In genomic region chr7:73463966-73464365, GRCh38 we compare ENCODE assay signal across 18 cellular contexts. TPM values are rescaled to one million over a fixed set of nuclear protein-coding genes. Genes with fewer than 3 reads are reported as not detected.
DNase-seq lines count a peak whose midpoint lies in the region; ATAC-seq, FAIRE-seq and TF ChIP-seq lines count a peak whose summit lies in the region.
"Had no signal": no experiment of that assay in that cellular context is flagged by ENCODE, and none has a peak within 500 bp of the region (broad histone marks: within the 10 kb centered on the region; RNA-seq: fewer than 3 reads in every experiment).

No MANE protein-coding gene starts in this region.

- no peak overlapping the region for H3K4me3 ChIP-seq in HCT116 (replicated peaks in 1 of 2; ENCODE audit: low read depth in 1 of 2, low read length in 2 of 2)
- H3K4me3 ChIP-seq in GM12878, result no peak overlapping the region
- H3K4me3 ChIP-seq in gastrocnemius medialis, result no peak overlapping the region

- RAD21 ChIA-PET in HCT116 (lab: Charles Lee; ENCODE audit: low non-redundant PET in 1 of 2, low total read pairs in 2 of 2, uncharacterized antibody in 2 of 2, unreplicated experiment in 2 of 2), result no interaction called here
- RAD21 ChIA-PET in GM12878 (lab: Charles Lee; ENCODE audit: unreplicated experiment), result no interaction called here

- WGBS in GM12878 (ENCODE audit: insufficient coverage, insufficient replicate concordance, low lambda C conversion rate, missing lambda C conversion rate), result 97% methylated on average over 7 of the region's 7 CpGs

- H3K36me3 ChIP-seq in HCT116 (ENCODE audit: control insufficient read depth in 1 of 2, insufficient read depth in 2 of 2, low read length in 2 of 2) (peaks cover 79 to 81% of the 10 kb centered on the region in 2 experiments), GM12878 (ENCODE audit: control insufficient read depth in 2 of 2, insufficient read depth in 2 of 2, low read length in 1 of 2) (peaks cover 10 to 58% of the 10 kb centered on the region in 2 experiments), gastrocnemius medialis (peaks cover 0 to 91% of the 10 kb centered on the region in 2 donors)

- TF ChIP-seq CTCF in HCT116 (IDR thresholded peaks at IDR 0.05 in 2 of 3, conservative IDR thresholded peaks at IDR 0.05 in 1 of 3; ENCODE audit: borderline replicate concordance in 1 of 3, insufficient read depth in 1 of 3, low read depth in 2 of 3, low read length in 2 of 3) (no peak), GM12878 (IDR thresholded peaks at IDR 0.05 in 2 of 3, conservative IDR thresholded peaks at IDR 0.05 in 1 of 3; ENCODE audit: control insufficient read depth in 2 of 3, extremely low read depth in 1 of 3, insufficient read depth in 1 of 3, low read depth in 3 of 3, low read length in 3 of 3) (no peak), gastrocnemius medialis (IDR thresholded peaks at IDR 0.05 in 4 of 5, conservative IDR thresholded peaks at IDR 0.05 in 1 of 5) (no peak)

- TF ChIP-seq RAD21 in HCT116 (IDR thresholded peaks at IDR 0.05; ENCODE audit: low read depth) (no peak), GM12878 (IDR thresholded peaks at IDR 0.05; ENCODE audit: insufficient read depth, low read depth, low read length) (no peak)

- SMC1A ChIA-PET in GM12878 (lab: Charles Lee; ENCODE audit: uncharacterized antibody, unreplicated experiment), result no interaction called here

- H3K27me3 ChIP-seq in HCT116 (ENCODE audit: insufficient read depth, low read length) (no peaks in the 10 kb centered on the region), GM12878 (replicated peaks in 1 of 2; ENCODE audit: control insufficient read depth in 2 of 2, insufficient read depth in 2 of 2, low read length in 1 of 2) (no peaks in the 10 kb centered on the region), gastrocnemius medialis (no peaks in the 10 kb centered on the region)
- H3K27me3 ChIP-seq: BE2C had no signal

- TF ChIP-seq EP300 in GM12878 (IDR thresholded peaks at IDR 0.05; ENCODE audit: borderline replicate concordance in 1 of 2, control insufficient read depth in 1 of 2, low read depth in 2 of 2, low read length in 2 of 2), result no peak

- TF ChIP-seq POLR2A in HCT116 (IDR thresholded peaks at IDR 0.05; ENCODE audit: borderline replicate concordance, extremely low read depth, insufficient read depth, insufficient read length) (no peak), GM12878 (IDR thresholded peaks at IDR 0.05; ENCODE audit: low read depth, low read length) (no peak), gastrocnemius medialis (IDR thresholded peaks at IDR 0.05) (no peak)

- peaks cover 80% of the 10 kb centered on the region for H3K79me2 ChIP-seq in HCT116 (ENCODE audit: insufficient read depth, low read length)
- H3K79me2 ChIP-seq in GM12878 (ENCODE audit: control insufficient read depth, insufficient read depth, low read length), result no peaks in the 10 kb centered on the region

- H3K9ac ChIP-seq in HCT116 (ENCODE audit: low read length) (no peak overlapping the region), GM12878 (ENCODE audit: control insufficient read depth, insufficient read depth, low read length) (no peak overlapping the region)

- H3K9me2 ChIP-seq in HCT116 (ENCODE audit: insufficient read depth), result no peaks in the 10 kb centered on the region

- H3K9me3 ChIP-seq in HCT116 (ENCODE audit: control insufficient read depth in 1 of 2, insufficient read depth in 1 of 2, low read depth in 1 of 2, low read length in 2 of 2) (no peaks in the 10 kb centered on the region), GM12878 (replicated peaks; ENCODE audit: control insufficient read depth, insufficient read depth, low read length) (no peaks in the 10 kb centered on the region), gastrocnemius medialis (no peaks in the 10 kb centered on the region)
- H3K9me3 ChIP-seq: BE2C had no signal

- ATAC-seq in HCT116, result no peak
- ATAC-seq in GM12878, result no peak
- no peak for ATAC-seq in gastrocnemius medialis
- no peak for ATAC-seq in GM21423 (IDR thresholded peaks at IDR 0.05; ENCODE audit: unreplicated experiment)
- ATAC-seq: HepG2 had no signal

- no peak for FAIRE-seq in GM12878 (lab: Jason Lieb, UNC)
- FAIRE-seq: A204.1, H1, HepG2 had no signal

- in situ Hi-C loops in GM12878 (cut with MboI) (no loop called here), gastrocnemius medialis (cut with MboI; ENCODE audit: low sequenced_read_pairs in 4 of 4) (no loop called here)

- BruUV-seq in HCT116 (replicated peaks; lab: Mats Ljungman, UMichigan), result TSS peak; percentile 4
- BruUV-seq in GM12878 (replicated peaks; lab: Mats Ljungman, UMichigan), result TSS peak; percentile 30

- H3K4me1 ChIP-seq in HCT116 (ENCODE audit: control insufficient read depth in 1 of 2, insufficient read depth in 2 of 2, low read length in 2 of 2) (no peaks in the 10 kb centered on the region), GM12878 (ENCODE audit: control insufficient read depth, insufficient read depth, low read length) (no peaks in the 10 kb centered on the region), gastrocnemius medialis (peaks cover 11 to 15% of the 10 kb centered on the region in 2 donors)
- H3K4me1 ChIP-seq: BE2C had no signal

- CTCF ChIA-PET in HCT116 (lab: Charles Lee) (interaction anchor here (1.7 kb wide), 1 partner anchor 12 kb away, joined by 7 read pairs; no protein-coding TSS in a partner anchor), GM12878 (lab: Yijun Ruan, JAX) (no interaction called here)

- no peak overlapping the region for H2AFZ ChIP-seq in HCT116 (ENCODE audit: low read depth, low read length, poor library complexity, severe bottlenecking)
- H2AFZ ChIP-seq in GM12878 (ENCODE audit: control insufficient read depth, low read depth, low read length), result no peak overlapping the region

- no peak overlapping the region for H3K4me2 ChIP-seq in HCT116 (ENCODE audit: low read length)
- no peak overlapping the region for H3K4me2 ChIP-seq in GM12878 (ENCODE audit: control insufficient read depth, insufficient read depth)

- H3K27ac ChIP-seq in HCT116 (ENCODE audit: low read depth, low read length) (no peak overlapping the region), GM12878 (ENCODE audit: control insufficient read depth, insufficient read depth) (no peak overlapping the region), gastrocnemius medialis (no peak overlapping the region), caudate nucleus (ENCODE audit: low read depth, low read length) (no peak overlapping the region)

- intact Hi-C loops in HCT116 (cut with micrococcal nuclease) (no loop called here), GM12878 (cut with micrococcal nuclease; ENCODE audit: unreplicated experiment) (no loop called here), gastrocnemius medialis (cut with DNase I; ENCODE audit: low total_unique reads) (no loop called here)

- POLR2A ChIA-PET in HCT116 (lab: Charles Lee) (no interaction called here), GM12878 (lab: Charles Lee) (interaction anchor here (1.3 kb wide), 1 partner anchor 15 kb away, joined by 4 read pairs; no protein-coding TSS in a partner anchor)

- DNase-seq in COLO829 (ENCODE audit: low spot score) (peak; percentile 75), HCT116 (ENCODE audit: low read depth, low spot score) (no peak), GM12878 (ENCODE audit: low read depth, low spot score) (no peak), gastrocnemius medialis (no peak), caudate nucleus (lab: John Stamatoyannopoulos, UW) (no peak)
- DNase-seq: ACHN; BE2C; C1 segment of cervical spinal cord; Calu3; CD4-positive, alpha-beta T cell; DMS79 treated with DMSO at 0.1 percent for 48 hours; GF-D8; H9 had no signal

- peaks cover 7% of the 10 kb centered on the region; the same call in 1 of the 2 replicates for H4K20me1 ChIP-seq in HCT116 (ENCODE audit: insufficient read depth)
- H4K20me1 ChIP-seq in GM12878 (ENCODE audit: control insufficient read depth, insufficient read depth), result no peaks in the 10 kb centered on the region

RNA-seq across cellular contexts. Expression of gene FZD9, which starts 30.4 kb away (rescaled TPM):
- total RNA-seq in HCT116 (2021; ENCODE audit: unreplicated experiment) (0.32 TPM), GM12878 (2014; rRNA removed) (0.05 TPM in 1 of 2 replicates, not detected in the other), GM12878 (2014; rRNA removed; fragmentation: Illumina TruSeq; extraction: Trizol) (not detected in 2 replicates), GM12878 (2021) (not detected in 2 replicates), gastrocnemius medialis (10 to 100 TPM in 3 of 4 donors, 1 to 10 TPM in 1; 9.1 to 22.0 (median 11.7) TPM)
- 0.36 and 0.37 TPM in 2 replicates for polyA plus RNA-seq in HCT116 (2012)
- total RNA-seq in GM12878 (2013; cell fraction: nucleolus; rRNA removed), result 0.88 and 1.3 TPM in 2 replicates
- not detected for polyA plus RNA-seq in GM12878 (2011; ENCODE audit: low read depth)
- polyA plus RNA-seq in GM12878 (2011; rRNA removed) (not detected in 2 replicates), GM12878 (2014; fragmentation: Illumina TruSeq; extraction: Trizol) (0.03 TPM in 1 of 2 replicates, not detected in the other), GM12878 (2014; fragmentation: Nextera tagmentation; extraction: Ambion mirVana) (not detected), GM12878 (2014; rRNA removed) (0.05 TPM in 1 of 2 replicates, not detected in the other), GM12878 (2016; fragmentation: Nextera tagmentation; extraction: Ambion mirVana) (not detected)
- polyA plus RNA-seq in GM12878 (2011; cell fraction: cytosol; rRNA removed), result not detected in 2 replicates
- not detected in 2 replicates for polyA plus RNA-seq in GM12878 (2011; cell fraction: nucleus; rRNA removed)
- 0.11 and 0.13 TPM in 2 replicates for polyA plus RNA-seq in GM12878 (2012)
- not detected in 2 replicates for polyA minus RNA-seq in GM12878 (2011; rRNA and poly(A)+ RNA removed)
- not detected in 2 replicates for polyA minus RNA-seq in GM12878 (2011; cell fraction: cytosol; rRNA and poly(A)+ RNA removed)
- not detected in 2 replicates for polyA minus RNA-seq in GM12878 (2011; cell fraction: nucleus; rRNA and poly(A)+ RNA removed)
- total RNA-seq: CD4-positive, alpha-beta T cell had no signal
- polyA plus RNA-seq: IgD-negative memory B cell had no signal

RNA-seq across cellular contexts. Expression of gene BAZ1B, which starts 58.1 kb away (rescaled TPM):
- 81.1 TPM for total RNA-seq in HCT116 (2021; ENCODE audit: unreplicated experiment)
- polyA plus RNA-seq in HCT116 (2012), result 29.6 and 37.7 TPM in 2 replicates
- total RNA-seq in GM12878 (2013; cell fraction: nucleolus; rRNA removed), result 79.5 and 82.3 TPM in 2 replicates
- total RNA-seq in GM12878 (2014; rRNA removed), result 50.3 and 50.4 TPM in 2 replicates
- total RNA-seq in GM12878 (2014; rRNA removed; fragmentation: Illumina TruSeq; extraction: Trizol), result 77.0 and 77.4 TPM in 2 replicates
- total RNA-seq in GM12878 (2021), result 64.5 and 68.2 TPM in 2 replicates
- 20.1 TPM for polyA plus RNA-seq in GM12878 (2011; ENCODE audit: low read depth)
- 33.8 and 39.6 TPM in 2 replicates for polyA plus RNA-seq in GM12878 (2011; rRNA removed)
- polyA plus RNA-seq in GM12878 (2011; cell fraction: cytosol; rRNA removed), result 23.0 and 24.0 TPM in 2 replicates
- polyA plus RNA-seq in GM12878 (2011; cell fraction: nucleus; rRNA removed), result 21.5 and 34.1 TPM in 2 replicates
- polyA plus RNA-seq in GM12878 (2012), result 29.6 and 30.1 TPM in 2 replicates
- 73.8 and 82.0 TPM in 2 replicates for polyA plus RNA-seq in GM12878 (2014; fragmentation: Illumina TruSeq; extraction: Trizol)
- polyA plus RNA-seq in GM12878 (2014; fragmentation: Nextera tagmentation; extraction: Ambion mirVana), result 10 to 100 TPM; 14.0 to 20.3 TPM
- polyA plus RNA-seq in GM12878 (2014; rRNA removed), result 38.6 and 39.1 TPM in 2 replicates
- polyA plus RNA-seq in GM12878 (2016; fragmentation: Nextera tagmentation; extraction: Ambion mirVana), result 10 to 100 TPM; 19.4 to 31.9 TPM
- 46.8 and 48.2 TPM in 2 replicates for polyA minus RNA-seq in GM12878 (2011; rRNA and poly(A)+ RNA removed)
- 21.5 and 29.3 TPM in 2 replicates for polyA minus RNA-seq in GM12878 (2011; cell fraction: cytosol; rRNA and poly(A)+ RNA removed)
- 13.4 and 22.1 TPM in 2 replicates for polyA minus RNA-seq in GM12878 (2011; cell fraction: nucleus; rRNA and poly(A)+ RNA removed)
- total RNA-seq in gastrocnemius medialis, result 10 to 100 TPM; 31.2 to 47.0 (median 42.0) TPM
